Comparison of ENCODE assay signal across 8 cellular contexts in genomic region chr2:218711550-218711929, GRCh38. TPM values are rescaled to one million over a fixed set of nuclear protein-coding genes. Genes with fewer than 3 reads are reported as not detected.
A peak's percentile ranks its signal among the peaks of the same experiment; 100 is the strongest.
DNase-seq lines count a peak whose midpoint lies in the region; ATAC-seq and TF ChIP-seq lines count a peak whose summit lies in the region.

No MANE protein-coding gene starts in this region.

- peaks cover 13% of the 10 kb centered on the region for H3K4me1 ChIP-seq in CD8-positive, alpha-beta T cell (ENCODE audit: insufficient read depth, low read length)
- H3K4me1 ChIP-seq in Loucy (ENCODE audit: insufficient read depth, low read length, poor library complexity, severe bottlenecking): peaks cover 30% of the 10 kb centered on the region
- H3K4me1 ChIP-seq in colonic mucosa: peaks cover 3% of the 10 kb centered on the region

- H3F3A ChIP-seq in Loucy (ENCODE audit: low read depth): no peaks in the 10 kb centered on the region

- H3K27me3 ChIP-seq in CD8-positive, alpha-beta T cell (ENCODE audit: insufficient read depth, low read length): no peaks in the 10 kb centered on the region
- H3K27me3 ChIP-seq in Loucy (ENCODE audit: insufficient read depth, low read length, poor library complexity, severe bottlenecking) (no peaks in the 10 kb centered on the region), colonic mucosa (no peaks in the 10 kb centered on the region)

- no peak for TF ChIP-seq CTCF in CD8-positive, alpha-beta T cell (IDR thresholded peaks at IDR 0.05)
- TF ChIP-seq CTCF in Loucy (conservative IDR thresholded peaks at IDR 0.05; ENCODE audit: low read length): no peak
- TF ChIP-seq CTCF in colonic mucosa (IDR thresholded peaks at IDR 0.05): no peak

- no peaks in the 10 kb centered on the region for H3K36me3 ChIP-seq in CD8-positive, alpha-beta T cell (ENCODE audit: insufficient read depth, low read length)
- H3K36me3 ChIP-seq in Loucy (ENCODE audit: insufficient read depth, low read length) (no peaks in the 10 kb centered on the region; the same call in 1 of the 2 replicates), colonic mucosa (no peaks in the 10 kb centered on the region)

- peaks cover 23% of the 10 kb centered on the region for H4K20me1 ChIP-seq in Loucy (ENCODE audit: insufficient read depth, low read length, poor library complexity, severe bottlenecking)

- peak overlapping the region; percentile 86 for H3K4me3 ChIP-seq in CD8-positive, alpha-beta T cell (ENCODE audit: low read depth, low read length)
- peak overlapping the region; percentile 79 for H3K4me3 ChIP-seq in Loucy (ENCODE audit: low read length, poor library complexity, severe bottlenecking)
- H3K4me3 ChIP-seq in colonic mucosa: peak overlapping the region; percentile 89

- H3K9ac ChIP-seq in Loucy (ENCODE audit: low read depth, low read length, poor library complexity, severe bottlenecking) (peak overlapping the region; percentile 71), colonic mucosa (ENCODE audit: low read depth in 2 of 2, low read length in 2 of 2) (peak overlapping the region; percentile 80 to 90)

- H3K27me3 Mint-ChIP-seq in CD8-positive, alpha-beta T cell (ENCODE audit: low read depth): peaks cover 1% of the 10 kb centered on the region
- peaks cover 0 to 5% (median 0%) of the 10 kb centered on the region in 3 donors for H3K27me3 Mint-ChIP-seq in naive B cell

- H3K36me3 Mint-ChIP-seq in CD8-positive, alpha-beta T cell: peaks cover 10% of the 10 kb centered on the region
- H3K36me3 Mint-ChIP-seq in naive B cell: no peaks in the 10 kb centered on the region

- H3K4me2 ChIP-seq in Loucy (ENCODE audit: low read depth, low read length, poor library complexity, severe bottlenecking): peak overlapping the region; percentile 76

- H3K9me3 ChIP-seq in CD8-positive, alpha-beta T cell (ENCODE audit: low read length): no peaks in the 10 kb centered on the region
- H3K9me3 ChIP-seq in Loucy (ENCODE audit: insufficient read depth, low read depth, low read length) (no peaks in the 10 kb centered on the region), colonic mucosa (no peaks in the 10 kb centered on the region)

- H3K9me2 ChIP-seq in Loucy (replicated peaks; ENCODE audit: low read depth, low read length): no peaks in the 10 kb centered on the region

- peak overlapping the region; percentile 91 for H3K4me3 Mint-ChIP-seq in CD8-positive, alpha-beta T cell
- H3K4me3 Mint-ChIP-seq in naive B cell: peak overlapping the region; percentile 93 to 97 (median 94)

- DNase-seq in CD8-positive, alpha-beta T cell: no peak
- DNase-seq in colonic mucosa: no peak
- DNase-seq in naive B cell: no peak
- no peak for DNase-seq in cortex of kidney (lab: John Stamatoyannopoulos, UW)
- DNase-seq in activated effector memory CD4-positive, alpha-beta T cell treated with anti-CD3 and anti-CD28 coated beads, Interleukin-2, amount 50 U/mL, for 16 hours: no peak
- DNase-seq in GM19240 (ENCODE audit: insufficient read length, low spot score): no peak

- peak overlapping the region; percentile 84 for H3K27ac Mint-ChIP-seq in CD8-positive, alpha-beta T cell
- peak overlapping the region; percentile 64 to 97 (median 94) for H3K27ac Mint-ChIP-seq in naive B cell

- ATAC-seq in CD8-positive, alpha-beta T cell: no peak
- ATAC-seq in naive B cell (ENCODE audit: low read depth in 2 of 2) (no peak), GM18517 (IDR thresholded peaks at IDR 0.05; ENCODE audit: unreplicated experiment) (no peak)

- POLR2A ChIA-PET in CD8-positive, alpha-beta T cell (lab: Charles Lee): interaction anchor here (0.9 to 2.0 kb wide), 4 partner anchors 22 to 440 kb away, joined by 3 to 9 read pairs (median 4); partner anchors contain the start of genes BCS1L and ZNF142

- H3K9me3 Mint-ChIP-seq in CD8-positive, alpha-beta T cell: no peaks in the 10 kb centered on the region
- H3K9me3 Mint-ChIP-seq in naive B cell: peaks cover 0 to 2% (median 0%) of the 10 kb centered on the region in 7 donors

- intact Hi-C loops in CD8-positive, alpha-beta T cell (cut with DNase I, micrococcal nuclease): loop anchor here (1.0 to 10.0 kb wide), 8 partner anchors 53 to 677 kb away; partner anchors contain the start of genes ANKZF1 (in 1 of the 2), ATG9A (in 1 of the 2), BCS1L (in 1 of the 2) and CNOT9 (in 1 of the 2)
- intact Hi-C loops in colonic mucosa (cut with DNase I): no loop called here

- peak overlapping the region; percentile 91; the same call in 1 of the 2 replicates for H2AFZ ChIP-seq in Loucy (ENCODE audit: low read length)

- H3K79me2 ChIP-seq in Loucy (ENCODE audit: insufficient read depth, low read length): peaks cover 35% of the 10 kb centered on the region

- peak overlapping the region; percentile 73 for H3K27ac ChIP-seq in CD8-positive, alpha-beta T cell (ENCODE audit: low read depth, low read length)
- peak overlapping the region; percentile 89 for H3K27ac ChIP-seq in colonic mucosa

- CTCF ChIA-PET in CD8-positive, alpha-beta T cell (lab: Charles Lee): interaction anchor here (0.6 to 1.7 kb wide), 3 partner anchors 14 to 543 kb away, joined by 5 read pairs; no protein-coding TSS in a partner anchor

- peaks cover 19% of the 10 kb centered on the region for H3K4me1 Mint-ChIP-seq in CD8-positive, alpha-beta T cell (ENCODE audit: low read depth)
- H3K4me1 Mint-ChIP-seq in naive B cell: peaks cover 19 to 27% (median 23%) of the 10 kb centered on the region in 3 donors

RNA-seq across cellular contexts. Expression of gene TTLL4, which starts 0.9 kb away (rescaled TPM):
- total RNA-seq in CD8-positive, alpha-beta T cell: 1 to 10 TPM; 6.9 to 8.1 TPM
- total RNA-seq in colonic mucosa: 10 to 100 TPM; 27.5 to 36.7 TPM
- 1 to 10 TPM in 5 of 6 donors, not detected in 1; 3.4 to 9.3 (median 6.0) TPM for polyA plus RNA-seq in naive B cell (ENCODE audit: low read depth in 6 of 6)

RNA-seq across cellular contexts. Expression of gene STK36, which starts 39.7 kb away (rescaled TPM):
- total RNA-seq in CD8-positive, alpha-beta T cell: 1 to 10 TPM; 7.5 to 8.1 TPM
- 10 to 100 TPM; 17.8 to 36.7 TPM for total RNA-seq in colonic mucosa
- polyA plus RNA-seq in naive B cell (ENCODE audit: low read depth in 6 of 6): 1 to 10 TPM; 2.0 to 5.9 (median 3.3) TPM

RNA-seq across cellular contexts. Expression of gene RNF25, which starts 39.7 kb away (rescaled TPM):
- 10 to 100 TPM; 26.0 to 29.3 TPM for total RNA-seq in CD8-positive, alpha-beta T cell
- total RNA-seq in colonic mucosa: 10 to 100 TPM; 12.6 to 20.7 TPM
- polyA plus RNA-seq in naive B cell (ENCODE audit: low read depth in 6 of 6): 10 to 100 TPM; 16.9 to 30.6 (median 20.0) TPM

RNA-seq across cellular contexts. Expression of gene BCS1L, which starts 52.1 kb away (rescaled TPM):
- total RNA-seq in CD8-positive, alpha-beta T cell: 10 to 100 TPM; 13.1 to 17.4 TPM
- total RNA-seq in colonic mucosa: 10 to 100 TPM; 21.7 to 63.7 TPM
- 10 to 100 TPM; 16.8 to 30.2 (median 23.0) TPM for polyA plus RNA-seq in naive B cell (ENCODE audit: low read depth in 6 of 6)

RNA-seq across cellular contexts. Expression of gene ZNF142, which starts 52.1 kb away (rescaled TPM):
- total RNA-seq in CD8-positive, alpha-beta T cell: 10 to 100 TPM; 41.6 to 42.6 TPM
- 10 to 100 TPM; 14.8 to 25.3 TPM for total RNA-seq in colonic mucosa
- 10 to 100 TPM in 1 of 6 donors, 1 to 10 TPM in 4, not detected in 1; 4.8 to 24.9 (median 5.9) TPM for polyA plus RNA-seq in naive B cell (ENCODE audit: low read depth in 6 of 6)
